Comparison of ENCODE assay signal across 1 cellular context in the genomic region with DNA sequence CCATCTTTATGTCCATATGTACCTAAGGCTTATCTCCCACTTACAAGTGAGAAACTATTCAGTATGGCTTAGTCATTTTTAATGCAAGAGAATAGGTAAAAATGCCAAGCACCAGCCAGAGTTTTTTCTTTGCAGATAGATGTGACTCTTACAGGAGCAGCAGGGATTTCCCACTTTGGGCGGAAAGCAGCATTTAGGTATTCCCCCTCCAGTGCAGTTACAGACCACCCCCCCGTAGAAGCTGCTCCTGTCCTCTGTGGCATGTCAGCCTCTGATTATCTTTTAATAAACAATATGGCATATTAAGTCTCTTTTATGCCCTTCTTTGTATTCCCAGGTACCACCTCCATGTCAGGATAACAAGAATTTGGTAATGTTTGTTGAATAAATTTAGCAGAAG.
TF ChIP-seq lines count a peak whose summit lies in the region.

No MANE protein-coding gene starts in this region.

TF ChIP-seq in GM12878, 131 proteins besides CTCF, POLR2A, EP300 and RAD21:
- TF ChIP-seq EED (IDR thresholded peaks at IDR 0.05; ENCODE audit: low read depth) (peak; percentile 51; the same call in 1 of the 2 replicates), NFIC (IDR thresholded peaks at IDR 0.05; ENCODE audit: low read depth, low read length) (peak; percentile 32; the same call in 1 of the 2 replicates), EGR1 (IDR thresholded peaks at IDR 0.05; ENCODE audit: borderline replicate concordance in 1 of 2, low read depth in 2 of 2, low read length in 2 of 2) (no peak), RUNX3 (IDR thresholded peaks at IDR 0.05; ENCODE audit: low read length) (peak; percentile 53), IKZF1 (conservative IDR thresholded peaks at IDR 0.05) (peak; percentile 32; the same call in 1 of the 2 replicates), CHD4 (IDR thresholded peaks at IDR 0.05) (no peak)
- TF ChIP-seq, protein P1, sequence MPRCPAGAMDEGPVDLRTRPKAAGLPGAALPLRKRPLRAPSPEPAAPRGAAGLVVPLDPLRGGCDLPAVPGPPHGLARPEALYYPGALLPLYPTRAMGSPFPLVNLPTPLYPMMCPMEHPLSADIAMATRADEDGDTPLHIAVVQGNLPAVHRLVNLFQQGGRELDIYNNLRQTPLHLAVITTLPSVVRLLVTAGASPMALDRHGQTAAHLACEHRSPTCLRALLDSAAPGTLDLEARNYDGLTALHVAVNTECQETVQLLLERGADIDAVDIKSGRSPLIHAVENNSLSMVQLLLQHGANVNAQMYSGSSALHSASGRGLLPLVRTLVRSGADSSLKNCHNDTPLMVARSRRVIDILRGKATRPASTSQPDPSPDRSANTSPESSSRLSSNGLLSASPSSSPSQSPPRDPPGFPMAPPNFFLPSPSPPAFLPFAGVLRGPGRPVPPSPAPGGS (IDR thresholded peaks at IDR 0.05; ENCODE audit: borderline replicate concordance, insufficient read depth, low read depth, low read length, poor library complexity, severe bottlenecking), result peak; percentile 12
- TF ChIP-seq, protein P2, sequence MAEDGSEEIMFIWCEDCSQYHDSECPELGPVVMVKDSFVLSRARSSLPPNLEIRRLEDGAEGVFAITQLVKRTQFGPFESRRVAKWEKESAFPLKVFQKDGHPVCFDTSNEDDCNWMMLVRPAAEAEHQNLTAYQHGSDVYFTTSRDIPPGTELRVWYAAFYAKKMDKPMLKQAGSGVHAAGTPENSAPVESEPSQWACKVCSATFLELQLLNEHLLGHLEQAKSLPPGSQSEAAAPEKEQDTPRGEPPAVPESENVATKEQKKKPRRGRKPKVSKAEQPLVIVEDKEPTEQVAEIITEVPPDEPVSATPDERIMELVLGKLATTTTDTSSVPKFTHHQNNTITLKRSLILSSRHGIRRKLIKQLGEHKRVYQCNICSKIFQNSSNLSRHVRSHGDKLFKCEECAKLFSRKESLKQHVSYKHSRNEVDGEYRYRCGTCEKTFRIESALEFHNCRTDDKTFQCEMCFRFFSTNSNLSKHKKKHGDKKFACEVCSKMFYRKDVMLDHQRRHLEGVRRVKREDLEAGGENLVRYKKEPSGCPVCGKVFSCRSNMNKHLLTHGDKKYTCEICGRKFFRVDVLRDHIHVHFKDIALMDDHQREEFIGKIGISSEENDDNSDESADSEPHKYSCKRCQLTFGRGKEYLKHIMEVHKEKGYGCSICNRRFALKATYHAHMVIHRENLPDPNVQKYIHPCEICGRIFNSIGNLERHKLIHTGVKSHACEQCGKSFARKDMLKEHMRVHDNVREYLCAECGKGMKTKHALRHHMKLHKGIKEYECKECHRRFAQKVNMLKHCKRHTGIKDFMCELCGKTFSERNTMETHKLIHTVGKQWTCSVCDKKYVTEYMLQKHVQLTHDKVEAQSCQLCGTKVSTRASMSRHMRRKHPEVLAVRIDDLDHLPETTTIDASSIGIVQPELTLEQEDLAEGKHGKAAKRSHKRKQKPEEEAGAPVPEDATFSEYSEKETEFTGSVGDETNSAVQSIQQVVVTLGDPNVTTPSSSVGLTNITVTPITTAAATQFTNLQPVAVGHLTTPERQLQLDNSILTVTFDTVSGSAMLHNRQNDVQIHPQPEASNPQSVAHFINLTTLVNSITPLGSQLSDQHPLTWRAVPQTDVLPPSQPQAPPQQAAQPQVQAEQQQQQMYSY (CRISPR knock-in tag; IDR thresholded peaks at IDR 0.05), result no peak
- TF ChIP-seq, protein P3, sequence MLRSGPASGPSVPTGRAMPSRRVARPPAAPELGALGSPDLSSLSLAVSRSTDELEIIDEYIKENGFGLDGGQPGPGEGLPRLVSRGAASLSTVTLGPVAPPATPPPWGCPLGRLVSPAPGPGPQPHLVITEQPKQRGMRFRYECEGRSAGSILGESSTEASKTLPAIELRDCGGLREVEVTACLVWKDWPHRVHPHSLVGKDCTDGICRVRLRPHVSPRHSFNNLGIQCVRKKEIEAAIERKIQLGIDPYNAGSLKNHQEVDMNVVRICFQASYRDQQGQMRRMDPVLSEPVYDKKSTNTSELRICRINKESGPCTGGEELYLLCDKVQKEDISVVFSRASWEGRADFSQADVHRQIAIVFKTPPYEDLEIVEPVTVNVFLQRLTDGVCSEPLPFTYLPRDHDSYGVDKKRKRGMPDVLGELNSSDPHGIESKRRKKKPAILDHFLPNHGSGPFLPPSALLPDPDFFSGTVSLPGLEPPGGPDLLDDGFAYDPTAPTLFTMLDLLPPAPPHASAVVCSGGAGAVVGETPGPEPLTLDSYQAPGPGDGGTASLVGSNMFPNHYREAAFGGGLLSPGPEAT (IDR thresholded peaks at IDR 0.05; ENCODE audit: low read depth), result peak; percentile 40; the same call in 1 of the 2 replicates
- TF ChIP-seq, protein P4, sequence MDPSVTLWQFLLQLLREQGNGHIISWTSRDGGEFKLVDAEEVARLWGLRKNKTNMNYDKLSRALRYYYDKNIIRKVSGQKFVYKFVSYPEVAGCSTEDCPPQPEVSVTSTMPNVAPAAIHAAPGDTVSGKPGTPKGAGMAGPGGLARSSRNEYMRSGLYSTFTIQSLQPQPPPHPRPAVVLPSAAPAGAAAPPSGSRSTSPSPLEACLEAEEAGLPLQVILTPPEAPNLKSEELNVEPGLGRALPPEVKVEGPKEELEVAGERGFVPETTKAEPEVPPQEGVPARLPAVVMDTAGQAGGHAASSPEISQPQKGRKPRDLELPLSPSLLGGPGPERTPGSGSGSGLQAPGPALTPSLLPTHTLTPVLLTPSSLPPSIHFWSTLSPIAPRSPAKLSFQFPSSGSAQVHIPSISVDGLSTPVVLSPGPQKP (IDR thresholded peaks at IDR 0.05; ENCODE audit: low read depth, low read length), result no peak
- TF ChIP-seq, protein P5, sequence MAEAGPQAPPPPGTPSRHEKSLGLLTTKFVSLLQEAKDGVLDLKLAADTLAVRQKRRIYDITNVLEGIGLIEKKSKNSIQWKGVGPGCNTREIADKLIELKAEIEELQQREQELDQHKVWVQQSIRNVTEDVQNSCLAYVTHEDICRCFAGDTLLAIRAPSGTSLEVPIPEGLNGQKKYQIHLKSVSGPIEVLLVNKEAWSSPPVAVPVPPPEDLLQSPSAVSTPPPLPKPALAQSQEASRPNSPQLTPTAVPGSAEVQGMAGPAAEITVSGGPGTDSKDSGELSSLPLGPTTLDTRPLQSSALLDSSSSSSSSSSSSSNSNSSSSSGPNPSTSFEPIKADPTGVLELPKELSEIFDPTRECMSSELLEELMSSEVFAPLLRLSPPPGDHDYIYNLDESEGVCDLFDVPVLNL (IDR thresholded peaks at IDR 0.05; ENCODE audit: low read depth, low read length), result no peak
